In the genomic region with DNA sequence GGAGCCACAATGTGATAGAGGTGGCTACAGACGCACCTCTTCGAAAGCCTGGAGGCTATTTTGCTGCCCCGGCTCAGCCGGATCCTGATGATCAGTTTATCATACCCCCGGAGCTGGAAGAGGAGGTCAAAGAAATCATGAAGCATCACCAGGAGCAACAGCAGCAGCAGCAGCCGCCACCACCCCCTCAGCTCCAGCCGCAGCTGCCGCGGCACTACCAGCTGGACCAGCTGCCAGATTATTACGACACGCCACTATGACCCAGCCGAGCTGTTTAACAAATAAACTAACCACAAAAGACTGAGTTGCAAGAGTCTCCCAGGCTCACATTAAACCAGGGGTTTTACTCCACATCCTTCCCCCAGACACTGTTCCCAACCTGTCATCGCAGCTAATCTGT, we compare ENCODE assay signal across 10 cellular contexts.
DNase-seq lines count a peak whose midpoint lies in the region; ATAC-seq and TF ChIP-seq lines count a peak whose summit lies in the region.
"Had no signal": no experiment of that assay in that cellular context is flagged by ENCODE, and none has a peak within 500 bp of the region (broad histone marks: within the 10 kb centered on the region; RNA-seq: fewer than 3 reads in every experiment).

No MANE protein-coding gene starts in this region.

- H3K4me3 ChIP-seq in transverse colon, result no peak overlapping the region
- H3K4me3 ChIP-seq: SK-N-MC had no signal

- DNase-seq in GM04503 (ENCODE audit: low read depth) (peak; percentile 49), NCI-H510A treated with DMSO at 0.1 percent for 48 hours (lab: John Stamatoyannopoulos, UW) (peak; percentile 97), endothelial cell (ENCODE audit: low spot score) (no peak), progenitor cell of endocrine pancreas (ENCODE audit: low spot score, unreplicated experiment) (no peak), HT-29 (ENCODE audit: low spot score) (no peak), transverse colon (no peak)

- no peaks in the 10 kb centered on the region for H3K9me3 Mint-ChIP-seq in endothelial cell (ENCODE audit: unreplicated experiment)
- H3K9me3 Mint-ChIP-seq in progenitor cell of endocrine pancreas (ENCODE audit: low read depth), result no peaks in the 10 kb centered on the region
- H3K9me3 Mint-ChIP-seq: dendritic cell treated with granulocyte-macrophage colony-stimulating factor and Interleukin-4, amounts not matched to agents 40 ng/mL and 50 ng/mL, for 4 days had no signal

- H3K9me3 ChIP-seq in transverse colon, result no peaks in the 10 kb centered on the region

- intact Hi-C loops in transverse colon (cut with DNase I; ENCODE audit: low total_unique reads), result no loop called here

- H3K27me3 ChIP-seq in transverse colon, result no peaks in the 10 kb centered on the region

- H3K36me3 Mint-ChIP-seq in endothelial cell (ENCODE audit: low read depth, unreplicated experiment), result peaks cover 42% of the 10 kb centered on the region
- H3K36me3 Mint-ChIP-seq in progenitor cell of endocrine pancreas (ENCODE audit: insufficient read depth), result peaks cover 7% of the 10 kb centered on the region

- no peak for TF ChIP-seq POLR2A in transverse colon (IDR thresholded peaks at IDR 0.05)

- H3K27ac Mint-ChIP-seq in endothelial cell (ENCODE audit: unreplicated experiment) (no peak overlapping the region), progenitor cell of endocrine pancreas (peak overlapping the region; percentile 33)
- H3K27ac Mint-ChIP-seq: dendritic cell treated with granulocyte-macrophage colony-stimulating factor and Interleukin-4, amounts not matched to agents 40 ng/mL and 50 ng/mL, for 4 days had no signal

- H3K4me1 Mint-ChIP-seq in endothelial cell (ENCODE audit: unreplicated experiment) (peaks cover 28% of the 10 kb centered on the region), progenitor cell of endocrine pancreas (ENCODE audit: low read depth) (no peaks in the 10 kb centered on the region)

- H3K27ac ChIP-seq in transverse colon, result no peak overlapping the region
- H3K27ac ChIP-seq: SK-N-MC had no signal

- H3K36me3 ChIP-seq in transverse colon, result peaks cover 0 to 5% (median 0%) of the 10 kb centered on the region in 4 donors

- WGBS in transverse colon (ENCODE audit: low coverage in 1 of 2), 2 donors, result 36 to 67% methylated on average over 2 to 13 of the region's 13 CpGs

- TF ChIP-seq EP300 in transverse colon (IDR thresholded peaks at IDR 0.05; ENCODE audit: low read depth), result no peak

- no peak for TF ChIP-seq CTCF in endothelial cell (IDR thresholded peaks at IDR 0.05; ENCODE audit: unreplicated experiment)
- TF ChIP-seq CTCF in progenitor cell of endocrine pancreas (IDR thresholded peaks at IDR 0.05; ENCODE audit: unreplicated experiment), result no peak
- no peak for TF ChIP-seq CTCF in transverse colon (IDR thresholded peaks at IDR 0.05)

- H3K27me3 Mint-ChIP-seq in endothelial cell (ENCODE audit: unreplicated experiment), result peaks cover 19% of the 10 kb centered on the region
- H3K27me3 Mint-ChIP-seq in progenitor cell of endocrine pancreas, result no peaks in the 10 kb centered on the region
- H3K27me3 Mint-ChIP-seq: dendritic cell treated with granulocyte-macrophage colony-stimulating factor and Interleukin-4, amounts not matched to agents 40 ng/mL and 50 ng/mL, for 4 days had no signal

- in situ Hi-C loops in transverse colon (cut with MboI; ENCODE audit: low pct_ligation_motif_present in 1 of 4, low pct_unique_long_range_greater_than_20kb in 1 of 4, low sequenced_read_pairs in 3 of 4), result loop anchor here in 1 of 4 donors (25.0 kb wide), 2 partner anchors 267 to 392 kb away; partner anchors contain the start of gene PHLPP1

- ATAC-seq in HG02852 (IDR thresholded peaks at IDR 0.05; ENCODE audit: unreplicated experiment) (no peak), GM18909 (IDR thresholded peaks at IDR 0.05; ENCODE audit: poor library complexity, unreplicated experiment) (no peak)

- H3K4me3 Mint-ChIP-seq in endothelial cell (ENCODE audit: unreplicated experiment) (peak overlapping the region; percentile 78), progenitor cell of endocrine pancreas (ENCODE audit: low read depth) (no peak overlapping the region)
- H3K4me3 Mint-ChIP-seq: dendritic cell treated with granulocyte-macrophage colony-stimulating factor and Interleukin-4, amounts not matched to agents 40 ng/mL and 50 ng/mL, for 4 days had no signal

- H3K4me1 ChIP-seq in transverse colon, result peaks cover 0 to 9% (median 3%) of the 10 kb centered on the region in 4 donors

Comparison
In these comparisons a context has a peak if more than half of its experiments do, and no peak if none do; other contexts are left out.
1. DNase-seq: peak in GM04503 (single experiment) and NCI-H510A treated with DMSO at 0.1 percent for 48 hours (single experiment); none in endothelial cell (single experiment), progenitor cell of endocrine pancreas (single experiment), HT-29 (single experiment) and transverse colon (single experiment).